19 cellular contexts compared by ENCODE assay signal in the genomic region with DNA sequence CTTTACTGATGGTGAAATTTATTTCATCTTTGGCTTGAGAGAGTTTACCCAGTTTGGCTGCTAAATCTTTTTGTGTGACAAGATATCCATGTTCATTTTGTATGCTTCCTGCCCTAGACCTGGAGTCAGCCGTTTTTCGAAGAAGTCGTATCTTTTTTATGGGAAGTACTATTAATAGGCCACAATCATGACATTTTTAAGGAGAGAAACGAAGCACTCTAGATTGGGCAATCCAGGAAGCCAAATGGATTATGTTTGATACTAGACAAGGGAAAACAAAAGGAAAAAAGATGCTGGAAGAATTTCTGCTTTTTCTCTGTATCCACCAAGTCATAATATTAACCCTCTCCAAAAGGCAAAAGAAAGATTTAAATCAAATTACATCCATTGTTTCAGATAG.
"Had no signal": no experiment of that assay in that cellular context is flagged by ENCODE, and none has a peak within 500 bp of the region (broad histone marks: within the 10 kb centered on the region; RNA-seq: fewer than 3 reads in every experiment).

No MANE protein-coding gene starts in this region.

- H3K4me3 Mint-ChIP-seq: activated CD4-positive, alpha-beta memory T cell treated with anti-CD3 and anti-CD28 coated beads for 36 hours; activated CD4-positive, alpha-beta T cell treated with anti-CD3 and anti-CD28 coated beads for 36 hours; activated CD8-positive, alpha-beta memory T cell treated with anti-CD3 and anti-CD28 coated beads, Interleukin-2, amount 10 ng/mL, durations not matched to agents 7 days and 5 days; activated naive CD4-positive, alpha-beta T cell treated with anti-CD3 and anti-CD28 coated beads, Interleukin-2, amount 10 ng/mL, durations not matched to agents 7 days and 5 days; naive thymus-derived CD8-positive, alpha-beta T cell; stimulated activated naive CD8-positive, alpha-beta T cell treated with anti-CD3 and anti-CD28 coated beads, Interleukin-15, Interleukin-2, amounts not matched to agents 100 ng/mL and 50 ng/mL, for 24 hours had no signal

- H3K4me3 ChIP-seq: adrenal gland, colonic mucosa, lung, mucosa of descending colon, psoas muscle, spleen, suprapubic skin, upper lobe of right lung had no signal

- H3K36me3 ChIP-seq: adrenal gland, colonic mucosa, spleen, suprapubic skin, upper lobe of right lung had no signal

- H3K27ac Mint-ChIP-seq: activated CD4-positive, alpha-beta memory T cell treated with anti-CD3 and anti-CD28 coated beads for 36 hours; activated CD4-positive, alpha-beta T cell treated with anti-CD3 and anti-CD28 coated beads for 36 hours; activated CD8-positive, alpha-beta memory T cell treated with anti-CD3 and anti-CD28 coated beads, Interleukin-2, amount 10 ng/mL, durations not matched to agents 7 days and 5 days; activated naive CD4-positive, alpha-beta T cell treated with anti-CD3 and anti-CD28 coated beads, Interleukin-2, amount 10 ng/mL, durations not matched to agents 7 days and 5 days; activated T-helper 2 cell treated with anti-CD3 and anti-CD28 coated beads, Interferon-gamma antibody, Interleukin-2, Interleukin-4, amounts not matched to agents 10 μg/mL and 5 μg/mL and 100 μg/mL, durations not matched to agents 14 hours and 24 hours and 36 hours; naive thymus-derived CD8-positive, alpha-beta T cell; stimulated activated naive CD8-positive, alpha-beta T cell treated with anti-CD3 and anti-CD28 coated beads, Interleukin-15, Interleukin-2, amounts not matched to agents 100 ng/mL and 50 ng/mL, for 24 hours had no signal

- H3K36me3 Mint-ChIP-seq: activated CD4-positive, alpha-beta memory T cell treated with anti-CD3 and anti-CD28 coated beads for 36 hours; activated CD8-positive, alpha-beta memory T cell treated with anti-CD3 and anti-CD28 coated beads, Interleukin-2, amount 10 ng/mL, durations not matched to agents 7 days and 5 days; activated naive CD4-positive, alpha-beta T cell treated with anti-CD3 and anti-CD28 coated beads, Interleukin-2, amount 10 ng/mL, durations not matched to agents 7 days and 5 days had no signal

- H3K27ac ChIP-seq: adrenal gland, colonic mucosa, psoas muscle, spleen, suprapubic skin, upper lobe of right lung had no signal

- H3K4me1 ChIP-seq: adrenal gland, colonic mucosa, psoas muscle, spleen, suprapubic skin, upper lobe of right lung had no signal

- H3K27me3 ChIP-seq: adrenal gland, colonic mucosa, spleen, suprapubic skin, upper lobe of right lung had no signal

- H3K27me3 Mint-ChIP-seq: activated CD4-positive, alpha-beta memory T cell treated with anti-CD3 and anti-CD28 coated beads for 36 hours; activated CD4-positive, alpha-beta T cell treated with anti-CD3 and anti-CD28 coated beads for 36 hours; activated CD8-positive, alpha-beta memory T cell treated with anti-CD3 and anti-CD28 coated beads, Interleukin-2, amount 10 ng/mL, durations not matched to agents 7 days and 5 days; activated naive CD4-positive, alpha-beta T cell treated with anti-CD3 and anti-CD28 coated beads, Interleukin-2, amount 10 ng/mL, durations not matched to agents 7 days and 5 days; naive thymus-derived CD8-positive, alpha-beta T cell; stimulated activated naive CD8-positive, alpha-beta T cell treated with anti-CD3 and anti-CD28 coated beads, Interleukin-15, Interleukin-2, amounts not matched to agents 100 ng/mL and 50 ng/mL, for 24 hours had no signal

- H3K4me1 Mint-ChIP-seq: activated CD4-positive, alpha-beta T cell treated with anti-CD3 and anti-CD28 coated beads for 36 hours; activated CD8-positive, alpha-beta memory T cell treated with anti-CD3 and anti-CD28 coated beads, Interleukin-2, amount 10 ng/mL, durations not matched to agents 7 days and 5 days; activated naive CD4-positive, alpha-beta T cell treated with anti-CD3 and anti-CD28 coated beads, Interleukin-2, amount 10 ng/mL, durations not matched to agents 7 days and 5 days; naive thymus-derived CD8-positive, alpha-beta T cell had no signal

- H3K9me3 ChIP-seq: adrenal gland, colonic mucosa had no signal

- ATAC-seq: activated CD4-positive, alpha-beta T cell treated with anti-CD3 and anti-CD28 coated beads for 36 hours; activated CD8-positive, alpha-beta memory T cell treated with anti-CD3 and anti-CD28 coated beads, Interleukin-2, amount 10 ng/mL, durations not matched to agents 7 days and 5 days; esophagus mucosa; mucosa of descending colon; naive thymus-derived CD8-positive, alpha-beta T cell; psoas muscle; upper lobe of right lung had no signal

- DNase-seq: activated CD4-positive, alpha-beta memory T cell treated with anti-CD3 and anti-CD28 coated beads for 36 hours; activated CD4-positive, alpha-beta T cell treated with anti-CD3 and anti-CD28 coated beads for 36 hours; activated CD8-positive, alpha-beta memory T cell treated with anti-CD3 and anti-CD28 coated beads, Interleukin-2, amount 10 ng/mL, durations not matched to agents 7 days and 5 days; activated naive CD4-positive, alpha-beta T cell treated with anti-CD3 and anti-CD28 coated beads, Interleukin-2, amount 10 ng/mL, durations not matched to agents 7 days and 5 days; activated T-cell treated with anti-CD3 and anti-CD28 coated beads, Interleukin-2, amount 50 U/mL, for 1 hour; adrenal gland; central memory CD4-positive, alpha-beta T cell; colonic mucosa; mucosa of descending colon; naive thymus-derived CD8-positive, alpha-beta T cell; psoas muscle; spleen; T-helper 2 cell; upper lobe of right lung had no signal
